19 cellular contexts compared by ENCODE assay signal in genomic region chr3:100173931-100174330, GRCh38.
"Had no signal": no experiment of that assay in that cellular context is flagged by ENCODE, and none has a peak within 500 bp of the region (broad histone marks: within the 10 kb centered on the region; RNA-seq: fewer than 3 reads in every experiment).

No MANE protein-coding gene starts in this region.

- H3K27me3 Mint-ChIP-seq: dendritic cell treated with granulocyte-macrophage colony-stimulating factor and Interleukin-4, amounts not matched to agents 40 ng/mL and 50 ng/mL, for 4 days; effector memory CD8-positive, alpha-beta T cell; naive thymus-derived CD4-positive, alpha-beta T cell; type B pancreatic cell had no signal

- ATAC-seq: effector memory CD8-positive, alpha-beta T cell; gastroesophageal sphincter; left cardiac atrium; naive thymus-derived CD4-positive, alpha-beta T cell; right cardiac atrium; stimulated activated effector memory CD8-positive, alpha-beta T cell treated with anti-CD3 and anti-CD28 coated beads, Interleukin-12 subunit alpha, Interleukin-12 subunit beta, amount 100 ng/mL, for 72 hours; stimulated activated naive CD8-positive, alpha-beta T cell treated with anti-CD3 and anti-CD28 coated beads, Interleukin-15, Interleukin-2, amounts not matched to agents 100 U/mL and 50 U/mL, for 24 hours had no signal

- H3K4me1 Mint-ChIP-seq: naive thymus-derived CD4-positive, alpha-beta T cell; stimulated activated effector memory CD8-positive, alpha-beta T cell treated with anti-CD3 and anti-CD28 coated beads, Interleukin-12 subunit alpha, Interleukin-12 subunit beta, amount 100 ng/mL, for 72 hours had no signal

- H3K27ac Mint-ChIP-seq: dendritic cell treated with granulocyte-macrophage colony-stimulating factor and Interleukin-4, amounts not matched to agents 40 ng/mL and 50 ng/mL, for 4 days; effector memory CD8-positive, alpha-beta T cell; naive thymus-derived CD4-positive, alpha-beta T cell; stimulated activated effector memory CD8-positive, alpha-beta T cell treated with anti-CD3 and anti-CD28 coated beads, Interleukin-12 subunit alpha, Interleukin-12 subunit beta, amount 100 ng/mL, for 72 hours; type B pancreatic cell had no signal

- H3K9me3 Mint-ChIP-seq: effector memory CD8-positive, alpha-beta T cell had no signal

- H3K4me3 Mint-ChIP-seq: dendritic cell treated with granulocyte-macrophage colony-stimulating factor and Interleukin-4, amounts not matched to agents 40 ng/mL and 50 ng/mL, for 4 days; effector memory CD8-positive, alpha-beta T cell; naive thymus-derived CD4-positive, alpha-beta T cell; stimulated activated effector memory CD8-positive, alpha-beta T cell treated with anti-CD3 and anti-CD28 coated beads, Interleukin-12 subunit alpha, Interleukin-12 subunit beta, amount 100 ng/mL, for 72 hours; type B pancreatic cell had no signal

- DNase-seq: effector memory CD8-positive, alpha-beta T cell; foreskin fibroblast; glutamatergic neuron; left cardiac atrium; left ventricle myocardium inferior; mesendoderm; naive thymus-derived CD4-positive, alpha-beta T cell; ovary; right cardiac atrium; stimulated activated CD4-positive, alpha-beta T cell treated with anti-CD3 and anti-CD28 coated beads, Interleukin-4, amount 100 ng/mL, for 1 hour; stimulated activated CD8-positive, alpha-beta memory T cell treated with anti-CD3 and anti-CD28 coated beads, Interleukin-4, amount 100 ng/mL, for 48 hours; stimulated activated naive CD8-positive, alpha-beta T cell treated with anti-CD3 and anti-CD28 coated beads, Interleukin-15, Interleukin-2, amounts not matched to agents 100 U/mL and 50 U/mL, for 24 hours; thyroid gland had no signal

- H3K4me3 ChIP-seq: esophagus muscularis mucosa, gastroesophageal sphincter, left ventricle myocardium inferior, ovary, suprapubic skin, thyroid gland had no signal
